Comparison of ENCODE assay signal across 15 cellular contexts in genomic region chr4:125359960-125360628, GRCh38. TPM values are rescaled to one million over a fixed set of nuclear protein-coding genes. Genes with fewer than 3 reads are reported as not detected.
DNase-seq lines count a peak whose midpoint lies in the region; ATAC-seq and TF ChIP-seq lines count a peak whose summit lies in the region.
"Had no signal": no experiment of that assay in that cellular context is flagged by ENCODE, and none has a peak within 500 bp of the region (broad histone marks: within the 10 kb centered on the region; RNA-seq: fewer than 3 reads in every experiment).

No MANE protein-coding gene starts in this region.

- H4K20me1 ChIP-seq in neural progenitor cell (ENCODE audit: low read depth), result no peaks in the 10 kb centered on the region

- no peaks in the 10 kb centered on the region for H3K27me3 Mint-ChIP-seq in neural progenitor cell (ENCODE audit: insufficient read depth, low read depth)
- no peaks in the 10 kb centered on the region for H3K27me3 Mint-ChIP-seq in activated naive CD8-positive, alpha-beta T cell treated with anti-CD3 and anti-CD28 coated beads, Interleukin-2, amount 50 U/mL, for 24 hours

- ATAC-seq in activated naive CD8-positive, alpha-beta T cell treated with anti-CD3 and anti-CD28 coated beads, Interleukin-2, amount 50 U/mL, for 24 hours, result no peak
- ATAC-seq in HG02763 (IDR thresholded peaks at IDR 0.05; ENCODE audit: unreplicated experiment), result no peak
- ATAC-seq: HepG2 had no signal

- 67 to 80% methylated on average over 8 of the region's 8 CpGs for WGBS in ectodermal cell, 2 experiments

- H3K4me3 ChIP-seq in A673 (ENCODE audit: low read depth, low read length, poor library complexity, severe bottlenecking) (peak overlapping the region; percentile 27), HUES6 (ENCODE audit: low read depth, low read length) (no peak overlapping the region), ectodermal cell (ENCODE audit: insufficient read depth, low read depth, low read length) (no peak overlapping the region), neural progenitor cell (peak overlapping the region; percentile 17), H7 (ENCODE audit: insufficient read depth, low read depth, low read length) (no peak overlapping the region)
- H3K4me3 ChIP-seq: Peyer's patch had no signal

- H3K36me3 ChIP-seq in A673 (ENCODE audit: insufficient read depth, low read length, poor library complexity, severe bottlenecking) (no peaks in the 10 kb centered on the region), HUES6 (ENCODE audit: control insufficient read depth, insufficient read depth, low read length) (no peaks in the 10 kb centered on the region), ectodermal cell (ENCODE audit: control insufficient read depth, insufficient read depth, low read length) (no peaks in the 10 kb centered on the region), neural progenitor cell (no peaks in the 10 kb centered on the region), H7 (replicated peaks; ENCODE audit: control insufficient read depth, insufficient read depth, low read length) (no peaks in the 10 kb centered on the region)
- H3K36me3 ChIP-seq: Peyer's patch had no signal

- peaks cover 3% of the 10 kb centered on the region for H3K36me3 Mint-ChIP-seq in neural progenitor cell
- no peaks in the 10 kb centered on the region for H3K36me3 Mint-ChIP-seq in activated naive CD8-positive, alpha-beta T cell treated with anti-CD3 and anti-CD28 coated beads, Interleukin-2, amount 50 U/mL, for 24 hours (ENCODE audit: low read depth)

- H3K4me2 ChIP-seq in neural progenitor cell, result peak overlapping the region; percentile 76

- no TSS peak for BruUV-seq in A673 (replicated peaks; lab: Mats Ljungman, UMichigan)

- H3K9me3 ChIP-seq in A673 (ENCODE audit: low read depth, low read length, poor library complexity, severe bottlenecking) (no peaks in the 10 kb centered on the region), HUES6 (ENCODE audit: control insufficient read depth, insufficient read depth, low read depth, low read length) (no peaks in the 10 kb centered on the region), ectodermal cell (ENCODE audit: control insufficient read depth, low read length) (no peaks in the 10 kb centered on the region), neural progenitor cell (ENCODE audit: low read depth) (no peaks in the 10 kb centered on the region)
- H3K9me3 ChIP-seq: Peyer's patch had no signal

- peaks cover 36% of the 10 kb centered on the region for H3K4me1 Mint-ChIP-seq in neural progenitor cell
- no peaks in the 10 kb centered on the region for H3K4me1 Mint-ChIP-seq in activated naive CD8-positive, alpha-beta T cell treated with anti-CD3 and anti-CD28 coated beads, Interleukin-2, amount 50 U/mL, for 24 hours

- TF ChIP-seq CTCF in A673 (conservative IDR thresholded peaks at IDR 0.05; ENCODE audit: low read depth, low read length), result no peak
- TF ChIP-seq CTCF in neural progenitor cell (IDR thresholded peaks at IDR 0.05), result no peak

- no peaks in the 10 kb centered on the region for H3K9me3 Mint-ChIP-seq in neural progenitor cell
- H3K9me3 Mint-ChIP-seq in activated naive CD8-positive, alpha-beta T cell treated with anti-CD3 and anti-CD28 coated beads, Interleukin-2, amount 50 U/mL, for 24 hours, result peaks cover 4% of the 10 kb centered on the region

- H3K4me1 ChIP-seq in A673 (ENCODE audit: insufficient read depth, low read length, poor library complexity, severe bottlenecking) (peaks cover 11% of the 10 kb centered on the region), HUES6 (ENCODE audit: control insufficient read depth, insufficient read depth, low read length) (peaks cover 43% of the 10 kb centered on the region), ectodermal cell (ENCODE audit: control insufficient read depth, insufficient read depth, low read length) (peaks cover 35% of the 10 kb centered on the region), neural progenitor cell (peaks cover 59% of the 10 kb centered on the region)
- H3K4me1 ChIP-seq: Peyer's patch had no signal

- H3K27ac ChIP-seq in A673 (ENCODE audit: low read depth, low read length, poor library complexity, severe bottlenecking) (no peak overlapping the region), HUES6 (ENCODE audit: low read depth, low read length) (peak overlapping the region; percentile 50; the same call in 1 of the 2 replicates), ectodermal cell (ENCODE audit: insufficient read depth, low read depth, low read length, poor library complexity, severe bottlenecking) (peak overlapping the region; percentile 6), neural progenitor cell (peak overlapping the region; percentile 93)
- H3K27ac ChIP-seq: C4-2B, Peyer's patch had no signal

- no peak overlapping the region for H3K4me3 Mint-ChIP-seq in neural progenitor cell
- no peak overlapping the region for H3K4me3 Mint-ChIP-seq in activated naive CD8-positive, alpha-beta T cell treated with anti-CD3 and anti-CD28 coated beads, Interleukin-2, amount 50 U/mL, for 24 hours

- peak; percentile 82 for DNase-seq in A673 (ENCODE audit: low spot score)
- DNase-seq in neural progenitor cell (ENCODE audit: low spot score), result peak; percentile 42
- DNase-seq in activated naive CD8-positive, alpha-beta T cell treated with anti-CD3 and anti-CD28 coated beads, Interleukin-2, amount 50 U/mL, for 24 hours, result no peak
- no peak for DNase-seq in SK-N-DZ (ENCODE audit: low spot score)
- no peak for DNase-seq in H7
- DNase-seq: NCI-H1105 treated with DMSO at 0.1 percent for 48 hours, NCI-H187 treated with DMSO at 0.1 percent for 48 hours, NCI-H510A treated with DMSO at 0.1 percent for 48 hours, Peyer's patch, SHP77 treated with DMSO at 0.1 percent for 48 hours had no signal

- H3K79me2 ChIP-seq in neural progenitor cell (ENCODE audit: low read depth), result peaks cover 20% of the 10 kb centered on the region

- CTCF ChIA-PET in A673 (lab: Charles Lee), result no interaction called here

- peaks cover 49% of the 10 kb centered on the region for H3F3A ChIP-seq in neural progenitor cell (ENCODE audit: low read depth)

- peak overlapping the region; percentile 35 for H3K27ac Mint-ChIP-seq in neural progenitor cell
- no peak overlapping the region for H3K27ac Mint-ChIP-seq in activated naive CD8-positive, alpha-beta T cell treated with anti-CD3 and anti-CD28 coated beads, Interleukin-2, amount 50 U/mL, for 24 hours

- POLR2A ChIA-PET in A673 (lab: Charles Lee; ENCODE audit: low non-redundant PET), result no interaction called here

- intact Hi-C loops in A673 (cut with micrococcal nuclease; ENCODE audit: unreplicated experiment), result no loop called here

- peak overlapping the region; percentile 30 for H2AFZ ChIP-seq in neural progenitor cell (replicated peaks)

- H3K9ac ChIP-seq in HUES6 (ENCODE audit: low read length) (no peak overlapping the region), neural progenitor cell (no peak overlapping the region)

- H3K27me3 ChIP-seq in A673 (replicated peaks; ENCODE audit: insufficient read depth, low read depth, low read length, poor library complexity) (no peaks in the 10 kb centered on the region), HUES6 (ENCODE audit: control insufficient read depth, insufficient read depth, low read length) (no peaks in the 10 kb centered on the region), ectodermal cell (ENCODE audit: control insufficient read depth, insufficient read depth, low read length, poor library complexity, severe bottlenecking) (no peaks in the 10 kb centered on the region), neural progenitor cell (no peaks in the 10 kb centered on the region), H7 (ENCODE audit: control insufficient read depth, insufficient read depth, low read length) (no peaks in the 10 kb centered on the region)
- H3K27me3 ChIP-seq: Peyer's patch had no signal

RNA-seq across cellular contexts. Expression of gene FAT4, which starts 45.3 kb away (rescaled TPM):
- 31.3 and 33.6 TPM in 2 replicates for total RNA-seq in A673 (2021)
- 5.2 TPM for polyA plus RNA-seq in ectodermal cell (2013, experiment 1 of 4)
- polyA plus RNA-seq in ectodermal cell (2013, experiment 2 of 4), result 5.1 TPM
- polyA plus RNA-seq in ectodermal cell (2013, experiment 3 of 4), result 5.2 TPM
- polyA plus RNA-seq in ectodermal cell (2013, experiment 4 of 4), result 7.5 TPM
- total RNA-seq in neural progenitor cell (ENCODE audit: low replicate concordance), result 7.4 and 8.5 TPM in 2 replicates
- 0.63 and 0.66 TPM in 2 replicates for polyA plus RNA-seq in SK-N-DZ (2014; cell fraction: cytosol; rRNA removed)
- polyA plus RNA-seq in SK-N-DZ (2014; cell fraction: nucleus; rRNA removed), result 0.31 and 0.52 TPM in 2 replicates
- total RNA-seq in H7 (2014; rRNA removed; shearing (Covaris generic)), result 2.2 and 4.0 TPM in 2 replicates

Comparison
In these comparisons a context has a peak if more than half of its experiments do, and no peak if none do; other contexts are left out.
1. DNase-seq: peak in A673 (single experiment) and neural progenitor cell (single experiment); none in activated naive CD8-positive, alpha-beta T cell treated with anti-CD3 and anti-CD28 coated beads, Interleukin-2, amount 50 U/mL, for 24 hours (single experiment), SK-N-DZ (single experiment) and H7 (single experiment).
2. H3K4me3 ChIP-seq: peak in A673 (single experiment) and neural progenitor cell (single experiment); none in HUES6 (single experiment), ectodermal cell (single experiment) and H7 (single experiment).